Comparison of ENCODE assay signal across 15 cellular contexts in genomic region chr6:33329058-33329457, GRCh38. TPM values are rescaled to one million over a fixed set of nuclear protein-coding genes. Genes with fewer than 3 reads are reported as not detected.
DNase-seq lines count a peak whose midpoint lies in the region; ATAC-seq, FAIRE-seq and TF ChIP-seq lines count a peak whose summit lies in the region.
"Had no signal": no experiment of that assay in that cellular context is flagged by ENCODE, and none has a peak within 500 bp of the region (broad histone marks: within the 10 kb centered on the region; RNA-seq: fewer than 3 reads in every experiment).

No MANE protein-coding gene starts in this region.

- H3K9me3 ChIP-seq in HepG2 (ENCODE audit: low read length) (no peaks in the 10 kb centered on the region), right lobe of liver (no peaks in the 10 kb centered on the region), PC-3 (ENCODE audit: low read length) (no peaks in the 10 kb centered on the region)

- H3K4me3 ChIP-seq in HepG2 (replicated peaks in 1 of 3; ENCODE audit: insufficient read depth in 1 of 3, low read depth in 2 of 3, low read length in 3 of 3) (no peak overlapping the region), right lobe of liver (no peak overlapping the region), PC-3 (ENCODE audit: low read length) (no peak overlapping the region)
- H3K4me3 ChIP-seq: SK-N-MC had no signal

- H3K27ac ChIP-seq in HepG2 (ENCODE audit: extremely low read length, insufficient read depth, low read length) (no peak overlapping the region), right lobe of liver (no peak overlapping the region), PC-3 (ENCODE audit: low read length) (no peak overlapping the region), foreskin keratinocyte (no peak overlapping the region)
- H3K27ac ChIP-seq: SK-N-MC had no signal

- H3K27me3 ChIP-seq in HepG2 (ENCODE audit: control insufficient read depth in 1 of 2, insufficient read depth in 2 of 2, low read length in 2 of 2) (peaks cover 0 to 6% of the 10 kb centered on the region in 2 experiments; a peak in 1 of 5 replicates), right lobe of liver (no peaks in the 10 kb centered on the region), PC-3 (ENCODE audit: low read length) (no peaks in the 10 kb centered on the region), foreskin keratinocyte (no peaks in the 10 kb centered on the region)

- no peaks in the 10 kb centered on the region for H4K20me1 ChIP-seq in HepG2 (ENCODE audit: insufficient read depth, low read length)
- H4K20me1 ChIP-seq in PC-3 (ENCODE audit: low read length), result no peaks in the 10 kb centered on the region

- TF ChIP-seq CTCF in HepG2 (CRISPR knock-in tag; IDR thresholded peaks at IDR 0.05), result no peak
- no peak for TF ChIP-seq CTCF in right lobe of liver (IDR thresholded peaks at IDR 0.05)
- TF ChIP-seq CTCF in PC-3 (conservative IDR thresholded peaks at IDR 0.05; ENCODE audit: low read depth, low read length), result no peak
- TF ChIP-seq CTCF in foreskin keratinocyte (conservative IDR thresholded peaks at IDR 0.05), result no peak

- H3K79me2 ChIP-seq in HepG2 (ENCODE audit: insufficient read depth, low read length), result no peaks in the 10 kb centered on the region
- no peaks in the 10 kb centered on the region for H3K79me2 ChIP-seq in PC-3 (ENCODE audit: low read length)

- ATAC-seq in HepG2, result peak; percentile 58
- ATAC-seq in right lobe of liver, result no peak
- peak; percentile 29; the same call in 1 of the 2 replicates for ATAC-seq in PC-3
- peak; percentile 18 for ATAC-seq in foreskin keratinocyte
- ATAC-seq in naive thymus-derived CD8-positive, alpha-beta T cell, result no peak
- no peak for ATAC-seq in GM21723 (IDR thresholded peaks at IDR 0.05; ENCODE audit: unreplicated experiment)
- ATAC-seq: T-cell had no signal

- WGBS in HepG2 (ENCODE audit: low lambda C conversion rate), result 0% methylated on average over 2 of the region's 5 CpGs
- WGBS in right lobe of liver (ENCODE audit: insufficient coverage, low coverage, low lambda C conversion rate, missing lambda C conversion rate), result 80% methylated on average over 2 of the region's 5 CpGs

- no peaks in the 10 kb centered on the region for H3K36me3 ChIP-seq in HepG2 (replicated peaks in 1 of 2; ENCODE audit: control insufficient read depth in 1 of 2, insufficient read depth in 2 of 2, low read length in 2 of 2)
- no peaks in the 10 kb centered on the region for H3K36me3 ChIP-seq in right lobe of liver
- no peaks in the 10 kb centered on the region for H3K36me3 ChIP-seq in PC-3 (ENCODE audit: low read depth, low read length)

- H3K36me3 Mint-ChIP-seq in naive thymus-derived CD8-positive, alpha-beta T cell, result no peaks in the 10 kb centered on the region
- H3K36me3 Mint-ChIP-seq: CD4-positive, CD25-positive, alpha-beta regulatory T cell; T-cell had no signal

- in situ Hi-C loops in HepG2 (cut with HindIII; ENCODE audit: extremely low pct_ligation_motif_present, low pct_unique_long_range_greater_than_20kb), result no loop called here

- H3K4me1 ChIP-seq in HepG2 (ENCODE audit: insufficient read depth, low read length), result peaks cover 4% of the 10 kb centered on the region
- peaks cover 0 to under 1% (median 0%) of the 10 kb centered on the region in 4 donors for H3K4me1 ChIP-seq in right lobe of liver
- peaks cover 2% of the 10 kb centered on the region for H3K4me1 ChIP-seq in PC-3 (ENCODE audit: insufficient read depth, low read length)
- H3K4me1 ChIP-seq in foreskin keratinocyte, result no peaks in the 10 kb centered on the region

- no peak for DNase-seq in HepG2 (ENCODE audit: low spot score)
- DNase-seq in right lobe of liver, result no peak
- DNase-seq in PC-3, result peak; percentile 24
- no peak for DNase-seq in foreskin keratinocyte
- DNase-seq in urothelium cell line (ENCODE audit: low spot score), result peak; percentile 51
- no peak for DNase-seq in HK-2 (ENCODE audit: unreplicated experiment)
- no peak for DNase-seq in naive thymus-derived CD8-positive, alpha-beta T cell
- DNase-seq: CD4-positive, CD25-positive, alpha-beta regulatory T cell; H9; NCI-H146; NCI-H774; RPMI8226; T-cell had no signal

- H3F3A ChIP-seq in PC-3 (ENCODE audit: low read length, unreplicated experiment), result no peaks in the 10 kb centered on the region

- no peaks in the 10 kb centered on the region for H3K9me2 ChIP-seq in PC-3 (replicated peaks; ENCODE audit: low read length)

- no peaks in the 10 kb centered on the region for H3K9me3 Mint-ChIP-seq in naive thymus-derived CD8-positive, alpha-beta T cell
- H3K9me3 Mint-ChIP-seq: CD4-positive, CD25-positive, alpha-beta regulatory T cell; H9; T-cell had no signal

- no peak for TF ChIP-seq EP300 in HepG2 (IDR thresholded peaks at IDR 0.05; ENCODE audit: low read depth in 2 of 2, low read length in 2 of 2)
- no peak for TF ChIP-seq EP300 in HepG2 (CRISPR knock-in tag; IDR thresholded peaks at IDR 0.05; ENCODE audit: borderline replicate concordance)

- H3K27ac Mint-ChIP-seq in naive thymus-derived CD8-positive, alpha-beta T cell, result peak overlapping the region in 1 of 10 donors; percentile 16

- peaks cover 0 to 41% (median 9%) of the 10 kb centered on the region in 4 donors for H3K4me1 Mint-ChIP-seq in naive thymus-derived CD8-positive, alpha-beta T cell

- H3K4me2 ChIP-seq in HepG2 (ENCODE audit: low read depth, low read length) (no peak overlapping the region), PC-3 (ENCODE audit: low read length) (no peak overlapping the region)

- H3K27me3 Mint-ChIP-seq in naive thymus-derived CD8-positive, alpha-beta T cell, result no peaks in the 10 kb centered on the region
- H3K27me3 Mint-ChIP-seq: CD4-positive, CD25-positive, alpha-beta regulatory T cell; T-cell had no signal

- CTCF ChIA-PET in HepG2 (lab: Yijun Ruan, JAX; ENCODE audit: low intra/inter-chr PET ratio, low total read pairs) (no interaction called here), PC-3 (lab: Charles Lee) (no interaction called here)

- H2AFZ ChIP-seq in HepG2 (ENCODE audit: low read length) (no peak overlapping the region), PC-3 (ENCODE audit: low read length) (no peak overlapping the region)

- POLR2A ChIA-PET in HepG2 (lab: Yijun Ruan, JAX) (interaction anchor here (1.6 kb wide), 1 partner anchor 12 kb away, joined by 8 read pairs; the partner anchor contains the start of gene ZBTB22), PC-3 (lab: Charles Lee; ENCODE audit: unreplicated experiment) (no interaction called here)
- POLR2A ChIA-PET in naive thymus-derived CD8-positive, alpha-beta T cell (lab: Charles Lee), result interaction anchor here (1.1 kb wide), 1 partner anchor 15 kb away, joined by 6 read pairs; no protein-coding TSS in a partner anchor

- no peak overlapping the region for H3K9ac ChIP-seq in HepG2 (ENCODE audit: insufficient read depth, low read depth, low read length)
- no peak overlapping the region for H3K9ac ChIP-seq in PC-3 (ENCODE audit: low read length)

- no peak overlapping the region for H3K4me3 Mint-ChIP-seq in naive thymus-derived CD8-positive, alpha-beta T cell
- H3K4me3 Mint-ChIP-seq: CD4-positive, CD25-positive, alpha-beta regulatory T cell; H9; T-cell had no signal

- intact Hi-C loops in HepG2 (cut with micrococcal nuclease; ENCODE audit: unreplicated experiment) (no loop called here), right lobe of liver (cut with DNase I) (no loop called here), PC-3 (cut with micrococcal nuclease) (no loop called here)

- TF ChIP-seq RAD21 in HepG2 (CRISPR knock-in tag; IDR thresholded peaks at IDR 0.05), result no peak

- FAIRE-seq in HepG2 (lab: Jason Lieb, UNC), result no peak
- no peak for FAIRE-seq in urothelium cell line (lab: Jason Lieb, UNC)

- no peak for TF ChIP-seq POLR2A in HepG2 (IDR thresholded peaks at IDR 0.05; ENCODE audit: insufficient read depth in 1 of 2, low read depth in 2 of 2, low read length in 2 of 2)
- no peak for TF ChIP-seq POLR2A in right lobe of liver (IDR thresholded peaks at IDR 0.05)

- no TSS peak for BruUV-seq in HepG2 (replicated peaks; lab: Mats Ljungman, UMichigan)
- BruUV-seq in PC-3 (replicated peaks; lab: Mats Ljungman, UMichigan), result no TSS peak

RNA-seq across cellular contexts. Expression of gene DAXX, which starts 6.3 kb away (rescaled TPM):
- total RNA-seq in HepG2 (2016; rRNA removed; fragmentation: Illumina TruSeq; extraction: Trizol) (48.9 and 49.4 TPM in 2 replicates), right lobe of liver (10 to 100 TPM; 11.3 to 28.8 (median 19.5) TPM), PC-3 (2014; rRNA removed) (35.1 and 40.3 TPM in 2 replicates), foreskin keratinocyte (57.6 and 59.2 TPM in 2 replicates)
- total RNA-seq in HepG2 (2016; cell fraction: cytosol; rRNA removed; fragmentation: Illumina TruSeq; extraction: Trizol; ENCODE audit: low read depth), result 9.4 and 11.8 TPM in 2 replicates
- 39.5 and 51.1 TPM in 2 replicates for total RNA-seq in HepG2 (2016; cell fraction: insoluble cytoplasmic fraction; rRNA removed; fragmentation: Illumina TruSeq; extraction: Trizol)
- 35.4 and 40.7 TPM in 2 replicates for total RNA-seq in HepG2 (2016; cell fraction: membrane; rRNA removed; fragmentation: Illumina TruSeq; extraction: Trizol)
- 28.1 and 35.0 TPM in 2 replicates for total RNA-seq in HepG2 (2016; cell fraction: nucleus; rRNA removed; fragmentation: Illumina TruSeq; extraction: Trizol)
- polyA plus RNA-seq in HepG2 (2011; rRNA removed) (21.5 and 21.8 TPM in 2 replicates), foreskin keratinocyte (47.8 and 51.2 TPM in 2 replicates)
- polyA plus RNA-seq in HepG2 (2011; cell fraction: cytosol; rRNA removed), result 8.9 and 9.8 TPM in 2 replicates
- 37.6 and 42.8 TPM in 2 replicates for polyA plus RNA-seq in HepG2 (2011; cell fraction: nucleus; rRNA removed)
- 28.0 and 40.6 TPM in 2 replicates for polyA plus RNA-seq in HepG2 (2012)
- 9.5 and 11.3 TPM in 2 replicates for polyA plus RNA-seq in HepG2 (2016; cell fraction: cytosol; fragmentation: Illumina TruSeq; extraction: Trizol; ENCODE audit: low read depth)
- polyA plus RNA-seq in HepG2 (2016; cell fraction: insoluble cytoplasmic fraction; fragmentation: Illumina TruSeq; extraction: Trizol; ENCODE audit: low read depth), result 46.2 and 62.5 TPM in 2 replicates
- polyA plus RNA-seq in HepG2 (2016; cell fraction: membrane; fragmentation: Illumina TruSeq; extraction: Trizol; ENCODE audit: low read depth), result 27.7 and 31.8 TPM in 2 replicates
- polyA plus RNA-seq in HepG2 (2016; cell fraction: nucleus; fragmentation: Illumina TruSeq; extraction: Trizol; ENCODE audit: insufficient read depth, low read depth), result 75.8 and 76.6 TPM in 2 replicates
- polyA minus RNA-seq in HepG2 (2011; rRNA and poly(A)+ RNA removed; ENCODE audit: low replicate concordance), result 15.6 and 16.1 TPM in 2 replicates
- polyA minus RNA-seq in HepG2 (2011; cell fraction: cytosol; rRNA and poly(A)+ RNA removed), result 7.0 and 9.3 TPM in 2 replicates
- 10.8 and 15.5 TPM in 2 replicates for polyA minus RNA-seq in HepG2 (2011; cell fraction: nucleus; rRNA and poly(A)+ RNA removed)
- total RNA-seq in naive thymus-derived CD8-positive, alpha-beta T cell, result 10 to 100 TPM; 88.0 to 88.1 TPM
- polyA plus RNA-seq in naive thymus-derived CD8-positive, alpha-beta T cell, result 100 to 1,000 TPM in 1 of 3 donors, 10 to 100 TPM in 2; 77.5 to 132 (median 86.5) TPM

RNA-seq across cellular contexts. Expression of gene ZBTB22, which starts 11.5 kb away (rescaled TPM):
- total RNA-seq in HepG2 (2016; rRNA removed; fragmentation: Illumina TruSeq; extraction: Trizol) (6.6 and 8.0 TPM in 2 replicates), right lobe of liver (1 to 10 TPM; 2.9 to 6.8 (median 4.9) TPM), PC-3 (2014; rRNA removed) (18.8 and 19.8 TPM in 2 replicates), foreskin keratinocyte (9.5 and 10.9 TPM in 2 replicates)
- total RNA-seq in HepG2 (2016; cell fraction: cytosol; rRNA removed; fragmentation: Illumina TruSeq; extraction: Trizol; ENCODE audit: low read depth), result 2.3 and 2.6 TPM in 2 replicates
- 5.5 and 8.7 TPM in 2 replicates for total RNA-seq in HepG2 (2016; cell fraction: insoluble cytoplasmic fraction; rRNA removed; fragmentation: Illumina TruSeq; extraction: Trizol)
- total RNA-seq in HepG2 (2016; cell fraction: membrane; rRNA removed; fragmentation: Illumina TruSeq; extraction: Trizol), result 7.1 and 7.2 TPM in 2 replicates
- total RNA-seq in HepG2 (2016; cell fraction: nucleus; rRNA removed; fragmentation: Illumina TruSeq; extraction: Trizol), result 5.7 and 6.4 TPM in 2 replicates
- polyA plus RNA-seq in HepG2 (2011; rRNA removed) (10.6 and 13.4 TPM in 2 replicates), foreskin keratinocyte (8.4 and 9.0 TPM in 2 replicates)
- 8.3 and 11.3 TPM in 2 replicates for polyA plus RNA-seq in HepG2 (2011; cell fraction: cytosol; rRNA removed)
- 21.6 and 22.3 TPM in 2 replicates for polyA plus RNA-seq in HepG2 (2011; cell fraction: nucleus; rRNA removed)
- 7.0 and 7.7 TPM in 2 replicates for polyA plus RNA-seq in HepG2 (2012)
- polyA plus RNA-seq in HepG2 (2016; cell fraction: cytosol; fragmentation: Illumina TruSeq; extraction: Trizol; ENCODE audit: low read depth), result 1.6 and 1.7 TPM in 2 replicates
- polyA plus RNA-seq in HepG2 (2016; cell fraction: insoluble cytoplasmic fraction; fragmentation: Illumina TruSeq; extraction: Trizol; ENCODE audit: low read depth), result 6.1 and 6.4 TPM in 2 replicates
- polyA plus RNA-seq in HepG2 (2016; cell fraction: membrane; fragmentation: Illumina TruSeq; extraction: Trizol; ENCODE audit: low read depth), result 5.8 and 6.0 TPM in 2 replicates
- 12.9 TPM in 2 replicates for polyA plus RNA-seq in HepG2 (2016; cell fraction: nucleus; fragmentation: Illumina TruSeq; extraction: Trizol; ENCODE audit: insufficient read depth, low read depth)
- 17.5 and 28.0 TPM in 2 replicates for polyA minus RNA-seq in HepG2 (2011; rRNA and poly(A)+ RNA removed; ENCODE audit: low replicate concordance)
- 5.7 and 6.2 TPM in 2 replicates for polyA minus RNA-seq in HepG2 (2011; cell fraction: cytosol; rRNA and poly(A)+ RNA removed)
- polyA minus RNA-seq in HepG2 (2011; cell fraction: nucleus; rRNA and poly(A)+ RNA removed), result 7.8 and 9.8 TPM in 2 replicates
- total RNA-seq in naive thymus-derived CD8-positive, alpha-beta T cell, result 10 to 100 TPM; 29.7 to 33.6 TPM
- polyA plus RNA-seq in naive thymus-derived CD8-positive, alpha-beta T cell, result 10 to 100 TPM; 10.4 to 13.4 (median 10.7) TPM

RNA-seq across cellular contexts. Expression of gene TAPBP, which starts 15.2 kb away (rescaled TPM):
- total RNA-seq in HepG2 (2016; rRNA removed; fragmentation: Illumina TruSeq; extraction: Trizol) (16.4 and 32.3 TPM in 2 replicates), right lobe of liver (100 to 1,000 TPM in 5 of 6 experiments, 10 to 100 TPM in 1; 89.2 to 140 (median 124) TPM), PC-3 (2014; rRNA removed) (67.2 and 77.8 TPM in 2 replicates), foreskin keratinocyte (87.4 and 105 TPM in 2 replicates)
- total RNA-seq in HepG2 (2016; cell fraction: cytosol; rRNA removed; fragmentation: Illumina TruSeq; extraction: Trizol; ENCODE audit: low read depth), result 3.4 and 4.1 TPM in 2 replicates
- 13.6 and 35.0 TPM in 2 replicates for total RNA-seq in HepG2 (2016; cell fraction: insoluble cytoplasmic fraction; rRNA removed; fragmentation: Illumina TruSeq; extraction: Trizol)
- total RNA-seq in HepG2 (2016; cell fraction: membrane; rRNA removed; fragmentation: Illumina TruSeq; extraction: Trizol), result 11.4 and 11.8 TPM in 2 replicates
- total RNA-seq in HepG2 (2016; cell fraction: nucleus; rRNA removed; fragmentation: Illumina TruSeq; extraction: Trizol), result 44.6 and 52.1 TPM in 2 replicates
- polyA plus RNA-seq in HepG2 (2011; rRNA removed) (27.4 and 34.1 TPM in 2 replicates), foreskin keratinocyte (61.7 and 64.0 TPM in 2 replicates)
- 14.8 and 18.3 TPM in 2 replicates for polyA plus RNA-seq in HepG2 (2011; cell fraction: cytosol; rRNA removed)
- polyA plus RNA-seq in HepG2 (2011; cell fraction: nucleus; rRNA removed), result 62.2 and 64.2 TPM in 2 replicates
- polyA plus RNA-seq in HepG2 (2012), result 21.4 and 27.7 TPM in 2 replicates
- polyA plus RNA-seq in HepG2 (2016; cell fraction: cytosol; fragmentation: Illumina TruSeq; extraction: Trizol; ENCODE audit: low read depth), result 3.1 and 3.4 TPM in 2 replicates
- 15.2 and 22.3 TPM in 2 replicates for polyA plus RNA-seq in HepG2 (2016; cell fraction: insoluble cytoplasmic fraction; fragmentation: Illumina TruSeq; extraction: Trizol; ENCODE audit: low read depth)
- polyA plus RNA-seq in HepG2 (2016; cell fraction: membrane; fragmentation: Illumina TruSeq; extraction: Trizol; ENCODE audit: low read depth), result 9.3 and 9.6 TPM in 2 replicates
- 88.3 and 92.5 TPM in 2 replicates for polyA plus RNA-seq in HepG2 (2016; cell fraction: nucleus; fragmentation: Illumina TruSeq; extraction: Trizol; ENCODE audit: insufficient read depth, low read depth)
- polyA minus RNA-seq in HepG2 (2011; rRNA and poly(A)+ RNA removed; ENCODE audit: low replicate concordance), result 44.2 and 51.1 TPM in 2 replicates
- polyA minus RNA-seq in HepG2 (2011; cell fraction: cytosol; rRNA and poly(A)+ RNA removed), result 23.7 and 33.9 TPM in 2 replicates
- polyA minus RNA-seq in HepG2 (2011; cell fraction: nucleus; rRNA and poly(A)+ RNA removed), result 18.7 and 22.5 TPM in 2 replicates
- 100 to 1,000 TPM; 212 to 215 TPM for total RNA-seq in naive thymus-derived CD8-positive, alpha-beta T cell
- polyA plus RNA-seq in naive thymus-derived CD8-positive, alpha-beta T cell, result 100 to 1,000 TPM; 259 to 372 (median 327) TPM

RNA-seq across cellular contexts. Expression of gene RGL2, which starts 30.3 kb away (rescaled TPM):
- 16.5 and 22.9 TPM in 2 replicates for total RNA-seq in HepG2 (2016; rRNA removed; fragmentation: Illumina TruSeq; extraction: Trizol)
- 5.6 and 5.8 TPM in 2 replicates for total RNA-seq in HepG2 (2016; cell fraction: cytosol; rRNA removed; fragmentation: Illumina TruSeq; extraction: Trizol; ENCODE audit: low read depth)
- total RNA-seq in HepG2 (2016; cell fraction: insoluble cytoplasmic fraction; rRNA removed; fragmentation: Illumina TruSeq; extraction: Trizol), result 14.4 and 22.0 TPM in 2 replicates
- total RNA-seq in HepG2 (2016; cell fraction: membrane; rRNA removed; fragmentation: Illumina TruSeq; extraction: Trizol), result 14.1 and 14.8 TPM in 2 replicates
- 21.1 and 24.8 TPM in 2 replicates for total RNA-seq in HepG2 (2016; cell fraction: nucleus; rRNA removed; fragmentation: Illumina TruSeq; extraction: Trizol)
- polyA plus RNA-seq in HepG2 (2011; rRNA removed), result 47.4 and 55.8 TPM in 2 replicates
- 24.1 and 32.5 TPM in 2 replicates for polyA plus RNA-seq in HepG2 (2011; cell fraction: cytosol; rRNA removed)
- polyA plus RNA-seq in HepG2 (2011; cell fraction: nucleus; rRNA removed), result 260 and 280 TPM in 2 replicates
- 33.1 and 35.4 TPM in 2 replicates for polyA plus RNA-seq in HepG2 (2012)
- polyA plus RNA-seq in HepG2 (2016; cell fraction: cytosol; fragmentation: Illumina TruSeq; extraction: Trizol; ENCODE audit: low read depth), result 4.2 and 4.6 TPM in 2 replicates
- polyA plus RNA-seq in HepG2 (2016; cell fraction: insoluble cytoplasmic fraction; fragmentation: Illumina TruSeq; extraction: Trizol; ENCODE audit: low read depth), result 12.1 and 14.6 TPM in 2 replicates
- 9.4 and 10.4 TPM in 2 replicates for polyA plus RNA-seq in HepG2 (2016; cell fraction: membrane; fragmentation: Illumina TruSeq; extraction: Trizol; ENCODE audit: low read depth)
- 53.5 and 54.5 TPM in 2 replicates for polyA plus RNA-seq in HepG2 (2016; cell fraction: nucleus; fragmentation: Illumina TruSeq; extraction: Trizol; ENCODE audit: insufficient read depth, low read depth)
- 47.5 and 84.0 TPM in 2 replicates for polyA minus RNA-seq in HepG2 (2011; rRNA and poly(A)+ RNA removed; ENCODE audit: low replicate concordance)
- polyA minus RNA-seq in HepG2 (2011; cell fraction: cytosol; rRNA and poly(A)+ RNA removed), result 16.0 and 18.0 TPM in 2 replicates
- polyA minus RNA-seq in HepG2 (2011; cell fraction: nucleus; rRNA and poly(A)+ RNA removed), result 45.7 and 51.1 TPM in 2 replicates
- 10 to 100 TPM; 15.1 to 30.6 (median 23.3) TPM for total RNA-seq in right lobe of liver
- 34.9 and 37.0 TPM in 2 replicates for total RNA-seq in PC-3 (2014; rRNA removed)
- total RNA-seq in foreskin keratinocyte, result 30.4 and 31.0 TPM in 2 replicates
- polyA plus RNA-seq in foreskin keratinocyte, result 23.1 and 24.4 TPM in 2 replicates
- 10 to 100 TPM; 60.3 to 66.4 TPM for total RNA-seq in naive thymus-derived CD8-positive, alpha-beta T cell
- 1 to 10 TPM; 5.3 to 9.9 (median 7.0) TPM for polyA plus RNA-seq in naive thymus-derived CD8-positive, alpha-beta T cell

RNA-seq across cellular contexts. Expression of gene PFDN6, which starts 39.7 kb away (rescaled TPM):
- total RNA-seq in HepG2 (2016; rRNA removed; fragmentation: Illumina TruSeq; extraction: Trizol) (87.0 and 118 TPM in 2 replicates), right lobe of liver (10 to 100 TPM; 23.8 to 35.2 (median 27.5) TPM), PC-3 (2014; rRNA removed) (153 and 181 TPM in 2 replicates), foreskin keratinocyte (76.8 and 89.5 TPM in 2 replicates)
- total RNA-seq in HepG2 (2016; cell fraction: cytosol; rRNA removed; fragmentation: Illumina TruSeq; extraction: Trizol; ENCODE audit: low read depth), result 21.9 and 25.1 TPM in 2 replicates
- total RNA-seq in HepG2 (2016; cell fraction: insoluble cytoplasmic fraction; rRNA removed; fragmentation: Illumina TruSeq; extraction: Trizol), result 97.0 and 123 TPM in 2 replicates
- 19.5 and 24.7 TPM in 2 replicates for total RNA-seq in HepG2 (2016; cell fraction: membrane; rRNA removed; fragmentation: Illumina TruSeq; extraction: Trizol)
- 35.5 and 41.4 TPM in 2 replicates for total RNA-seq in HepG2 (2016; cell fraction: nucleus; rRNA removed; fragmentation: Illumina TruSeq; extraction: Trizol)
- polyA plus RNA-seq in HepG2 (2011; rRNA removed) (75.5 and 92.2 TPM in 2 replicates), foreskin keratinocyte (169 TPM in 2 replicates)
- polyA plus RNA-seq in HepG2 (2011; cell fraction: cytosol; rRNA removed), result 41.4 and 48.4 TPM in 2 replicates
- polyA plus RNA-seq in HepG2 (2011; cell fraction: nucleus; rRNA removed), result 65.1 and 96.7 TPM in 2 replicates
- polyA plus RNA-seq in HepG2 (2012), result 78.6 and 94.5 TPM in 2 replicates
- polyA plus RNA-seq in HepG2 (2016; cell fraction: cytosol; fragmentation: Illumina TruSeq; extraction: Trizol; ENCODE audit: low read depth), result 20.6 and 21.5 TPM in 2 replicates
- 142 and 148 TPM in 2 replicates for polyA plus RNA-seq in HepG2 (2016; cell fraction: insoluble cytoplasmic fraction; fragmentation: Illumina TruSeq; extraction: Trizol; ENCODE audit: low read depth)
- 20.0 and 22.3 TPM in 2 replicates for polyA plus RNA-seq in HepG2 (2016; cell fraction: membrane; fragmentation: Illumina TruSeq; extraction: Trizol; ENCODE audit: low read depth)
- 80.0 and 80.7 TPM in 2 replicates for polyA plus RNA-seq in HepG2 (2016; cell fraction: nucleus; fragmentation: Illumina TruSeq; extraction: Trizol; ENCODE audit: insufficient read depth, low read depth)
- 11.7 and 27.1 TPM in 2 replicates for polyA minus RNA-seq in HepG2 (2011; rRNA and poly(A)+ RNA removed; ENCODE audit: low replicate concordance)
- 14.2 and 19.7 TPM in 2 replicates for polyA minus RNA-seq in HepG2 (2011; cell fraction: cytosol; rRNA and poly(A)+ RNA removed)
- polyA minus RNA-seq in HepG2 (2011; cell fraction: nucleus; rRNA and poly(A)+ RNA removed), result 28.1 and 34.1 TPM in 2 replicates
- 10 to 100 TPM; 30.4 to 36.6 TPM for total RNA-seq in naive thymus-derived CD8-positive, alpha-beta T cell
- polyA plus RNA-seq in naive thymus-derived CD8-positive, alpha-beta T cell, result 10 to 100 TPM; 33.4 to 38.2 (median 35.5) TPM

Comparison
In these comparisons a context has a peak if more than half of its experiments do, and no peak if none do; other contexts are left out.
1. ATAC-seq: peak in HepG2 (single experiment), PC-3 (single experiment) and foreskin keratinocyte (single experiment); none in right lobe of liver (0 of 4), naive thymus-derived CD8-positive, alpha-beta T cell (0 of 2) and GM21723 (single experiment).
2. DNase-seq: peak in PC-3 (single experiment) and urothelium cell line (single experiment); none in HepG2 (single experiment), right lobe of liver (0 of 3), foreskin keratinocyte (0 of 2), HK-2 (single experiment) and naive thymus-derived CD8-positive, alpha-beta T cell (0 of 10).